In the genomic region with DNA sequence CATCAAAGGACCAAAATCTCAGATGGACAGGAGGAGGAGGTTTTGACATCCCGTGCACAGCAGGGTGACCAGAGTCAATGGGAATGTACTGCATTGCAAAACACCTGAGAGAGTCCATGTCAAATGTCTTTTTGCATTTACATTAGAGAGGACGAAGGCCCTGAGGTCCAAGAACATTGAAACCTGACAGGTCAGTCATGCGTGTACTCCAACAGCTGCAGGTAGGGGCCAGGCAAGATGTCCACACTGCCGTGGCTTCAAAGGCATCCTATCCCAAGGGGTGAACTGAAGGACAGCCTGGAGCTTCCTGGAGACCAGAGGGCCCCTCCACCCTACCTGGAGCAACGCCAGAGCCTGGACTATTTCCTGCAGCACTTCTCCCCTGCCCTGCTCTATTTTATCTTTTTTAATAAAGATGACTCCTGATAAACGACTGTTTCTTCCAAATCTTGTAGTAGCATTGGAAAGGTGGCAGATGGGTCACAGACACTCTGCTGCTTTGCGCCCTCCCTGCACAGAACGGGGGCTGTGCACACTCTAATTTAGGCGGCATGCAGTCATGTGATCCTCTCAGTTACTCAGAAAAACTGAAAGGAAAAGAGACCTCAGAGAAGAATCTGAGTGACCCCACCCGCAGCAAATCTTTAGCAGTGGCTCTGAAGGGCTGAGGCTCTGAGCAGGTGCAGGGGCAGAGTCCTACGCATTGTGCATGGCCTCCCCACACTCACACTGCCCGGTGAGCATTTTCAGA, we compare ENCODE assay signal across 18 cellular contexts.
DNase-seq lines count a peak whose midpoint lies in the region; ATAC-seq and TF ChIP-seq lines count a peak whose summit lies in the region.
"Had no signal": no experiment of that assay in that cellular context is flagged by ENCODE, and none has a peak within 500 bp of the region (broad histone marks: within the 10 kb centered on the region; RNA-seq: fewer than 3 reads in every experiment).

No MANE protein-coding gene starts in this region.

- H3K4me2 ChIP-seq in parathyroid adenoma (ENCODE audit: low read length) = peak overlapping the region; percentile 2

- H3K27ac ChIP-seq in parathyroid adenoma = peak overlapping the region; percentile 93
- no peak overlapping the region for H3K27ac ChIP-seq in colonic mucosa
- H3K27ac ChIP-seq: esophagus squamous epithelium, left ventricle myocardium inferior, right lobe of liver had no signal

- intact Hi-C loops in colonic mucosa (cut with DNase I) = no loop called here

- H3K4me3 ChIP-seq in parathyroid adenoma (ENCODE audit: low read depth, low read length) (peak overlapping the region; percentile 2), colonic mucosa (no peak overlapping the region)
- H3K4me3 ChIP-seq: esophagus squamous epithelium, left ventricle myocardium inferior, right lobe of liver had no signal

- DNase-seq in G401 (ENCODE audit: low spot score) (peak; percentile 53), NCI-H2171 treated with DMSO at 0.1 percent for 48 hours (lab: John Stamatoyannopoulos, UW) (peak; percentile 58), dermis blood vessel endothelial cell (peak; percentile 14), colonic mucosa (no peak), H4 (ENCODE audit: low spot score) (no peak)
- DNase-seq: activated gamma-delta T cell; effector memory CD4-positive, alpha-beta T cell; esophagus squamous epithelium; H7; left ventricle myocardium inferior; right lobe of liver; RPMI8226; stimulated activated naive B cell treated with anti-CD40 and anti-IgM and Interleukin-4, amounts not matched to agents 10 μg/mL and 1 μg/mL and 100 μg/mL, for 72 hours; SW 1271 had no signal

- H3K4me1 Mint-ChIP-seq in activated T-helper 17 cell treated with anti-CD3 and anti-CD28 coated beads, Interleukin-2, amount 50 U/mL, for 72 hours = no peaks in the 10 kb centered on the region
- H3K4me1 Mint-ChIP-seq: central memory CD8-positive, alpha-beta T cell had no signal

- no peak overlapping the region for H3K27ac Mint-ChIP-seq in activated T-helper 17 cell treated with anti-CD3 and anti-CD28 coated beads, Interleukin-2, amount 50 U/mL, for 72 hours
- H3K27ac Mint-ChIP-seq: B cell; stimulated activated naive B cell treated with anti-CD40 and anti-IgM and Interleukin-4, amounts not matched to agents 10 μg/mL and 1 μg/mL and 100 μg/mL, for 72 hours had no signal

- H3K79me2 ChIP-seq in parathyroid adenoma = no peaks in the 10 kb centered on the region

- H3K36me3 ChIP-seq in parathyroid adenoma (ENCODE audit: control insufficient read depth, insufficient read depth, low read length) (no peaks in the 10 kb centered on the region), colonic mucosa (no peaks in the 10 kb centered on the region)
- H3K36me3 ChIP-seq: esophagus squamous epithelium, left ventricle myocardium inferior, right lobe of liver had no signal

- no peaks in the 10 kb centered on the region for H3K36me3 Mint-ChIP-seq in activated T-helper 17 cell treated with anti-CD3 and anti-CD28 coated beads, Interleukin-2, amount 50 U/mL, for 72 hours (ENCODE audit: low read depth)
- H3K36me3 Mint-ChIP-seq: stimulated activated naive B cell treated with anti-CD40 and anti-IgM and Interleukin-4, amounts not matched to agents 10 μg/mL and 1 μg/mL and 100 μg/mL, for 72 hours had no signal

- no peak for ATAC-seq in activated T-helper 17 cell treated with anti-CD3 and anti-CD28 coated beads, Interleukin-2, amount 50 U/mL, for 72 hours (replicated peaks)
- ATAC-seq: stimulated activated naive B cell treated with anti-CD40 and anti-IgM and Interleukin-4, amounts not matched to agents 10 μg/mL and 1 μg/mL and 100 μg/mL, for 72 hours had no signal

- H3K9ac ChIP-seq in parathyroid adenoma = no peak overlapping the region
- H3K9ac ChIP-seq in colonic mucosa (ENCODE audit: low read depth in 2 of 2, low read length in 2 of 2) = no peak overlapping the region

- peaks cover 46% of the 10 kb centered on the region for H3K4me1 ChIP-seq in parathyroid adenoma
- H3K4me1 ChIP-seq in colonic mucosa = no peaks in the 10 kb centered on the region

- no peaks in the 10 kb centered on the region for H3K27me3 ChIP-seq in parathyroid adenoma (ENCODE audit: control insufficient read depth, insufficient read depth, low read length)
- no peaks in the 10 kb centered on the region for H3K27me3 ChIP-seq in colonic mucosa
- H3K27me3 ChIP-seq: right lobe of liver had no signal

- in situ Hi-C loops in G401 (cut with HindIII; ENCODE audit: low sequenced_read_pairs) = no loop called here

- peak overlapping the region; percentile 39 for H2AFZ ChIP-seq in parathyroid adenoma

- TF ChIP-seq CTCF in parathyroid adenoma (IDR thresholded peaks at IDR 0.05) (peak; percentile 2), colonic mucosa (IDR thresholded peaks at IDR 0.05) (no peak)

- H3K27me3 Mint-ChIP-seq in activated T-helper 17 cell treated with anti-CD3 and anti-CD28 coated beads, Interleukin-2, amount 50 U/mL, for 72 hours = peaks cover 31% of the 10 kb centered on the region

- no peaks in the 10 kb centered on the region for H3K9me3 Mint-ChIP-seq in activated T-helper 17 cell treated with anti-CD3 and anti-CD28 coated beads, Interleukin-2, amount 50 U/mL, for 72 hours
- H3K9me3 Mint-ChIP-seq: central memory CD8-positive, alpha-beta T cell had no signal

- no peak overlapping the region for H3K4me3 Mint-ChIP-seq in activated T-helper 17 cell treated with anti-CD3 and anti-CD28 coated beads, Interleukin-2, amount 50 U/mL, for 72 hours
- H3K4me3 Mint-ChIP-seq: B cell; central memory CD8-positive, alpha-beta T cell; stimulated activated naive B cell treated with anti-CD40 and anti-IgM and Interleukin-4, amounts not matched to agents 10 μg/mL and 1 μg/mL and 100 μg/mL, for 72 hours had no signal

- H3K9me3 ChIP-seq in parathyroid adenoma (ENCODE audit: control insufficient read depth, low read length) = no peaks in the 10 kb centered on the region
- no peaks in the 10 kb centered on the region for H3K9me3 ChIP-seq in colonic mucosa
- H3K9me3 ChIP-seq: esophagus squamous epithelium, left ventricle myocardium inferior, right lobe of liver had no signal

Comparison
In these comparisons a context has a peak if more than half of its experiments do, and no peak if none do; other contexts are left out.
1. DNase-seq: peak in G401 (single experiment), NCI-H2171 treated with DMSO at 0.1 percent for 48 hours (single experiment) and dermis blood vessel endothelial cell (single experiment); none in colonic mucosa (single experiment) and H4 (single experiment).